ENCODE assay signal across 8 cellular contexts in genomic region chr12:69738351-69739286, GRCh38. TPM values are rescaled to one million over a fixed set of nuclear protein-coding genes. Genes with fewer than 3 reads are reported as not detected.
DNase-seq lines count a peak whose midpoint lies in the region; ATAC-seq and TF ChIP-seq lines count a peak whose summit lies in the region.

Gene RAB3IP (plus strand): TSS chr12:69738860. CDS start chr12:69755409, 16,549 bp downstream.

- H3K9ac ChIP-seq in OCI-LY3 (ENCODE audit: low read length) (peak within 1 kb of the TSS; percentile 83), mucosa of stomach (ENCODE audit: low read length) (peak within 1 kb of the TSS; percentile 92)

- peak within 1 kb of the TSS; percentile 91 for H2AFZ ChIP-seq in OCI-LY3 (ENCODE audit: low read depth, low read length)

- peaks cover 46% of the 10 kb centered on the region for H3K79me2 ChIP-seq in OCI-LY3 (ENCODE audit: low read length)

- ATAC-seq in GM21390 (IDR thresholded peaks at IDR 0.05; ENCODE audit: unreplicated experiment), result peak; percentile 83

- H4K20me1 ChIP-seq in OCI-LY3 (ENCODE audit: insufficient read depth, low read length), result peaks cover 22% of the 10 kb centered on the region

- H3K36me3 ChIP-seq in OCI-LY3 (replicated peaks; ENCODE audit: low read depth, low read length) (no peaks in the 10 kb centered on the region), mucosa of stomach (ENCODE audit: control insufficient read depth, insufficient read depth, low read length) (no peaks in the 10 kb centered on the region)

- H3K27me3 ChIP-seq in OCI-LY3 (ENCODE audit: low read depth, low read length), result no peaks in the 10 kb centered on the region
- H3K27me3 ChIP-seq in mucosa of stomach (ENCODE audit: control insufficient read depth, insufficient read depth, low read length), result no peaks in the 10 kb centered on the region

- peak within 1 kb of the TSS; percentile 84 for H3K4me2 ChIP-seq in OCI-LY3 (ENCODE audit: low read length)

- peak within 1 kb of the TSS; percentile 91 for H3K4me3 ChIP-seq in OCI-LY3 (ENCODE audit: low read length)
- H3K4me3 ChIP-seq in epithelial cell of proximal tubule (ENCODE audit: low read depth, low read length), result peak within 1 kb of the TSS; percentile 89
- peak within 1 kb of the TSS; percentile 93 for H3K4me3 ChIP-seq in mucosa of stomach (ENCODE audit: low read length)

- DNase-seq in DMS 273 (lab: John Stamatoyannopoulos, UW; ENCODE audit: unreplicated experiment) (peak; percentile 94), HUDEP-2 (lab: John Stamatoyannopoulos, UW; ENCODE audit: unreplicated experiment in 76 of 76) (peak in 73 of 76 experiments; percentile 14 to 94 (median 79)), activated T-cell treated with anti-CD3 and anti-CD28 coated beads for 24 hours (ENCODE audit: low read depth) (peak; percentile 91), epithelial cell of proximal tubule (ENCODE audit: low read depth) (no peak)
- DNase-seq in stimulated activated CD8-positive, alpha-beta memory T cell treated with anti-CD3 and anti-CD28 coated beads, Interleukin-7, amount 100 ng/mL, for 24 hours (ENCODE audit: low read depth), result peak; percentile 87

- H3K4me1 ChIP-seq in OCI-LY3 (ENCODE audit: low read length), result peaks cover 24% of the 10 kb centered on the region
- no peaks in the 10 kb centered on the region for H3K4me1 ChIP-seq in mucosa of stomach (ENCODE audit: control insufficient read depth, insufficient read depth, low read length)

- peak within 1 kb of the TSS; percentile 72 for H3K27ac ChIP-seq in OCI-LY3 (ENCODE audit: low read length)

- H3K9me3 ChIP-seq in OCI-LY3 (ENCODE audit: insufficient read depth, low read length), result no peaks in the 10 kb centered on the region
- H3K9me3 ChIP-seq in mucosa of stomach (ENCODE audit: control insufficient read depth, low read length), result no peaks in the 10 kb centered on the region

- TF ChIP-seq CTCF in OCI-LY3 (IDR thresholded peaks at IDR 0.05; ENCODE audit: low read depth, low read length) (peak; percentile 44), epithelial cell of proximal tubule (conservative IDR thresholded peaks at IDR 0.05; ENCODE audit: low read depth, low read length) (peak; percentile 49)

RNA-seq across cellular contexts. Expression of gene RAB3IP, which starts in this region (rescaled TPM):
- total RNA-seq in epithelial cell of proximal tubule, result 45.4 and 62.6 TPM in 2 replicates
